7 cellular contexts compared by ENCODE assay signal in the genomic region with DNA sequence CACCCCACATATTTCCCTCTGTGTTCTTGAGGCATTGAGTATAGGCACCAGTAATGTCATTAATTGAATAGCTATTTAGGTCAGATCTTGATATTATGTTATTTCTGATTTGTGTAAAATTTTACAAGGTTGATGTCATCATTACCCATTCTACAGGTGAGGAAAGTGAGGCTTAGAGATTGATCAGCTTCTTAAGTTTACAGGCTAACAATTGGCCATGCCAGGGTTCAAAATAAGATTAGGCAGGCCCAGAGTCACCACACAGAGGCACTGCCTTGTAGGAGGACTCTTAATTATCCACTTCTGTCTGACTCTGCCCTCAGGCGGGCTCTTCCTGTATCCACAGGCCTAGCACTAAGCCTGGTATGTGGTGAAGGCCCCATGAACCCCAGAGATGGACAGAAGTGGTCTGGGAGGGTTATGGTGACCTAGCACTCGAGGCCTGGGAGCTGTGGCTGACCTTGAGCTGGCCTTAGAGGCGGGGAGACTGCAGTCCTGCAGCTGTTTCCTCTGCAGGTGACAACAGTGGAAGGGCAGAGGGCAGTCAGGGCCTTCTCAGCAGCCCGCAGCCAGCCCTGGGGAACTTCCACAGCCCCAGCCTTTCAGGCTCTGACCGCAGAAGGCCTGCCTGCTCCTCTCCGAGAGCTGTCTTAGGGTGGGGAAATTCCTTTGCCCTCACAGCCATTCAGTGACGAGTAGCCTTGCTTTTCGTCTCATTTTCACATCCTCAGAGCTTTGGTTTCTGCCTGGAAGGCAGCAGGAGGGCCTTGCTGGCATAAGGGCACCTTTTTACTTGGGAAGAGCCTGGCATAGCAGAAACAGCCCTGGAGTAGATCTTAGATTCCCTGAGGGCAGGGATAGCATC. TPM values are rescaled to one million over a fixed set of nuclear protein-coding genes. Genes with fewer than 3 reads are reported as not detected.
DNase-seq lines count a peak whose midpoint lies in the region; ATAC-seq and TF ChIP-seq lines count a peak whose summit lies in the region.

No MANE protein-coding gene starts in this region.

- H3K9me3 Mint-ChIP-seq in osteocyte (ENCODE audit: unreplicated experiment): no peaks in the 10 kb centered on the region

- ATAC-seq in GM19372 (IDR thresholded peaks at IDR 0.05; ENCODE audit: low read depth, unreplicated experiment) (peak; percentile 90), HG03135 (IDR thresholded peaks at IDR 0.05; ENCODE audit: unreplicated experiment) (peak; percentile 82)

- H3K4me3 Mint-ChIP-seq in osteocyte (ENCODE audit: unreplicated experiment): no peak overlapping the region

- H3K4me1 Mint-ChIP-seq in osteocyte (ENCODE audit: unreplicated experiment): peaks cover 5% of the 10 kb centered on the region

- TF ChIP-seq CTCF in osteocyte (IDR thresholded peaks at IDR 0.05): no peak

- H3K27me3 Mint-ChIP-seq in osteocyte (ENCODE audit: unreplicated experiment): no peaks in the 10 kb centered on the region

- DNase-seq in activated T-cell treated with anti-CD3 and anti-CD28 coated beads for 4 hours (peak; percentile 22), osteocyte (ENCODE audit: extremely low spot score, unreplicated experiment) (no peak), amniotic stem cell (lab: John Stamatoyannopoulos, UW) (no peak), NCI-H1417 treated with DMSO at 0.1 percent for 48 hours (lab: John Stamatoyannopoulos, UW) (no peak), NCI-H526 treated with DMSO at 0.1 percent for 48 hours (lab: John Stamatoyannopoulos, UW) (no peak)

- H3K36me3 Mint-ChIP-seq in osteocyte (ENCODE audit: unreplicated experiment): peaks cover 21% of the 10 kb centered on the region

- peak overlapping the region; percentile 45 for H3K27ac Mint-ChIP-seq in osteocyte (ENCODE audit: unreplicated experiment)

RNA-seq across cellular contexts. Expression of a gene that starts 12.2 kb away (rescaled TPM):
- 19.8 and 24.2 TPM in 2 replicates for total RNA-seq in osteocyte

RNA-seq across cellular contexts. Expression of a gene that starts 24.2 kb away (rescaled TPM):
- not detected in 2 replicates for total RNA-seq in osteocyte

RNA-seq across cellular contexts. Expression of a gene that starts 51.0 kb away (rescaled TPM):
- total RNA-seq in osteocyte: 14.2 TPM in 2 replicates

RNA-seq across cellular contexts. Expression of a gene that starts 51.4 kb away (rescaled TPM):
- total RNA-seq in osteocyte: 26.4 and 26.6 TPM in 2 replicates
